1 cellular context compared by ENCODE assay signal in genomic region chr2:162318280-162319222, GRCh38.
A peak's percentile ranks its signal among the peaks of the same experiment; 100 is the strongest.
TF ChIP-seq lines count a peak whose summit lies in the region.

Gene IFIH1 (minus strand): TSS chr2:162318684. CDS start chr2:162318307, 377 bp downstream.

TF ChIP-seq in GM12878, 131 proteins besides CTCF, POLR2A, EP300 and RAD21 (continued from another document and continues in another):
- TF ChIP-seq E2F4 (IDR thresholded peaks at IDR 0.05; ENCODE audit: low read depth, low read length) = peak; percentile 59; the same call in 1 of the 2 replicates
- TF ChIP-seq SRF (IDR thresholded peaks at IDR 0.05; ENCODE audit: low read depth in 2 of 2, low read length in 2 of 2) = 0 out of 4 replicates have a peak, but pooled peaks of 1 of the 2 experiments have one; percentile 1
- TF ChIP-seq CHD1 (IDR thresholded peaks at IDR 0.05; ENCODE audit: low read depth, low read length) = peak; percentile 66; the same call in 1 of the 2 replicates
- TF ChIP-seq MTA2 (IDR thresholded peaks at IDR 0.05; ENCODE audit: low read depth) = peak; percentile 76
- peak; percentile 22; the same call in 1 of the 2 replicates for TF ChIP-seq POLR2AphosphoS2 (IDR thresholded peaks at IDR 0.05; ENCODE audit: low read depth, low read length)
- TF ChIP-seq PBX3 (IDR thresholded peaks at IDR 0.05; ENCODE audit: insufficient replicate concordance, low read depth, low read length) = peak; percentile 16
- peak; percentile 93 for TF ChIP-seq ATF7 (IDR thresholded peaks at IDR 0.05; ENCODE audit: low read depth)
- peak; percentile 77 for TF ChIP-seq RAD51 (IDR thresholded peaks at IDR 0.05)
- no peak for TF ChIP-seq SREBF2 (IDR thresholded peaks at IDR 0.05; ENCODE audit: low read length)
- peak; percentile 60 for TF ChIP-seq PKNOX1 (IDR thresholded peaks at IDR 0.05)
- TF ChIP-seq SMC3 (IDR thresholded peaks at IDR 0.05; ENCODE audit: borderline replicate concordance, low read length) = no peak
- TF ChIP-seq FOXM1 (IDR thresholded peaks at IDR 0.05; ENCODE audit: low read depth, low read length) = peak; percentile 88
- peak; percentile 100 for TF ChIP-seq RELA (IDR thresholded peaks at IDR 0.05; ENCODE audit: borderline replicate concordance, partially characterized antibody)
- TF ChIP-seq E2F8 (IDR thresholded peaks at IDR 0.05; ENCODE audit: low read depth, partially characterized antibody) = peak; percentile 72
- TF ChIP-seq PRDM15 (CRISPR knock-in tag; IDR thresholded peaks at IDR 0.05) = no peak
- TF ChIP-seq MEF2B (IDR thresholded peaks at IDR 0.05; ENCODE audit: partially characterized antibody, poor library complexity, severe bottlenecking) = peak; percentile 59
- no peak for TF ChIP-seq ELK1 (IDR thresholded peaks at IDR 0.05; ENCODE audit: low read depth, low read length)
- TF ChIP-seq CBFB (IDR thresholded peaks at IDR 0.05; ENCODE audit: low read depth) = peak; percentile 60; the same call in 1 of the 2 replicates
- TF ChIP-seq SUZ12 (IDR thresholded peaks at IDR 0.05; ENCODE audit: unreplicated experiment) = no peak
- TF ChIP-seq NR2C2 (IDR thresholded peaks at IDR 0.05; ENCODE audit: borderline replicate concordance, control insufficient read depth, insufficient read length, low read depth) = no peak
- no peak for TF ChIP-seq TCF3 (IDR thresholded peaks at IDR 0.05; ENCODE audit: borderline replicate concordance, insufficient read depth, low read depth, low read length)
- peak; percentile 81 for TF ChIP-seq SKIL (IDR thresholded peaks at IDR 0.05; ENCODE audit: low read depth, poor library complexity, severe bottlenecking)
- TF ChIP-seq NFYA (IDR thresholded peaks at IDR 0.05; ENCODE audit: borderline replicate concordance, low read depth, low read length) = no peak
- no peak for TF ChIP-seq CHD4 (IDR thresholded peaks at IDR 0.05)
- TF ChIP-seq CEBPB (IDR thresholded peaks at IDR 0.05; ENCODE audit: borderline replicate concordance in 1 of 2, low read depth in 2 of 2, low read length in 2 of 2) = no peak
- 0 out of 2 replicates have a peak, but pooled peaks have one; percentile 44 for TF ChIP-seq STAT1 (conservative IDR thresholded peaks at IDR 0.05)
- no peak for TF ChIP-seq TCF7 (IDR thresholded peaks at IDR 0.05; ENCODE audit: borderline replicate concordance)
- TF ChIP-seq CHD2 (IDR thresholded peaks at IDR 0.05; ENCODE audit: borderline replicate concordance, low read depth, low read length) = peak; percentile 62; the same call in 1 of the 2 replicates
- TF ChIP-seq NR2C1 (IDR thresholded peaks at IDR 0.05) = 0 out of 2 replicates have a peak, but pooled peaks have one; percentile 17
- no peak for TF ChIP-seq ESRRA (IDR thresholded peaks at IDR 0.05; ENCODE audit: low read length)
- TF ChIP-seq NKRF (conservative IDR thresholded peaks at IDR 0.05) = peak; percentile 75
- peak; percentile 75 for TF ChIP-seq SMAD1 (IDR thresholded peaks at IDR 0.05; ENCODE audit: low read depth, partially characterized antibody)
- TF ChIP-seq EED (IDR thresholded peaks at IDR 0.05; ENCODE audit: low read depth) = peak; percentile 93
- TF ChIP-seq ZZZ3 (IDR thresholded peaks at IDR 0.05; ENCODE audit: control insufficient read depth, insufficient read length, low read depth) = no peak
- TF ChIP-seq JUNB (IDR thresholded peaks at IDR 0.05) = no peak
- no peak for TF ChIP-seq KDM1A (IDR thresholded peaks at IDR 0.05; ENCODE audit: borderline replicate concordance)
- peak; percentile 99 for TF ChIP-seq SPI1 (IDR thresholded peaks at IDR 0.05; ENCODE audit: borderline replicate concordance, insufficient read depth, low read depth, low read length)
- TF ChIP-seq IRF5 (IDR thresholded peaks at IDR 0.05; ENCODE audit: borderline replicate concordance) = no peak
- TF ChIP-seq ZBTB11 (CRISPR knock-in tag; IDR thresholded peaks at IDR 0.05) = no peak
- TF ChIP-seq HDAC2 (IDR thresholded peaks at IDR 0.05) = no peak
